In the genomic region with DNA sequence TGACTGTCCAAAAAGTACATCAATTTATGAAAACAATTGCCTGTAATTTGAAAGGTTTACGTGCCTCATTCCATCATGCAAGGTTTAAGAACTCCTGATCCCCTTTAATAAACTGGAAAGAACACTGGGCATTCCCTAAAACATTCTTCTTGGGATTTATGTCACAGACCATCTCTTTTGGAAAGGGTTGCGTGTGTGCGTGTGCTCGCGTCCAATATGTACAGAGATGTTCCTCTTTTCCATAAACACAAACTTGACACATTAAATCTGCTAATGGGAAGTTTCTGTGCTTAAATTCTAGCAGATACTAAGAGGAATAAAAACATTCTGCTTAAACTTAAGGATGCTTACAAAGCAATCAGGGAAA, we compare ENCODE assay signal across 21 cellular contexts.
DNase-seq lines count a peak whose midpoint lies in the region; ATAC-seq, FAIRE-seq and TF ChIP-seq lines count a peak whose summit lies in the region.
"Had no signal": no experiment of that assay in that cellular context is flagged by ENCODE, and none has a peak within 500 bp of the region (broad histone marks: within the 10 kb centered on the region; RNA-seq: fewer than 3 reads in every experiment).

No MANE protein-coding gene starts in this region.

- dilution Hi-C loops in keratinocyte (cut with MboI; ENCODE audit: extremely low pct_ligation_motif_present, low sequenced_read_pairs), result no loop called here

- H3K27ac Mint-ChIP-seq in activated naive CD8-positive, alpha-beta T cell, result peak overlapping the region; percentile 30
- no peak overlapping the region for H3K27ac Mint-ChIP-seq in activated naive CD8-positive, alpha-beta T cell treated with anti-CD3 and anti-CD28 coated beads, Interleukin-2, amount 50 U/mL, for 24 hours
- H3K27ac Mint-ChIP-seq in T-helper 17 cell, result peak overlapping the region; percentile 100
- H3K27ac Mint-ChIP-seq: CD8-positive, alpha-beta T cell had no signal

- peaks cover 9 to 12% of the 10 kb centered on the region in 2 experiments for H3K36me3 ChIP-seq in keratinocyte (ENCODE audit: control insufficient read depth in 2 of 2, extremely low read depth in 1 of 2, insufficient read depth in 2 of 2, low read length in 2 of 2)
- H3K36me3 ChIP-seq in vagina, result no peaks in the 10 kb centered on the region
- no peaks in the 10 kb centered on the region for H3K36me3 ChIP-seq in tibial nerve
- H3K36me3 ChIP-seq: cardiac muscle cell, heart left ventricle, thoracic aorta had no signal

- H3K4me3 ChIP-seq in keratinocyte (ENCODE audit: control insufficient read depth in 2 of 3, extremely low read depth in 1 of 3, insufficient read depth in 2 of 3, low read depth in 1 of 3, low read length in 3 of 3) (no peak overlapping the region), vagina (no peak overlapping the region), tibial nerve (no peak overlapping the region)
- H3K4me3 ChIP-seq: cardiac muscle cell, heart left ventricle, thoracic aorta had no signal

- peaks cover 10% of the 10 kb centered on the region for H3K4me1 ChIP-seq in keratinocyte (ENCODE audit: control insufficient read depth, extremely low read depth, insufficient read depth, low read length)
- H3K4me1 ChIP-seq in vagina, result peaks cover 93% of the 10 kb centered on the region
- H3K4me1 ChIP-seq in tibial nerve, result peaks cover 0 to 80% (median 44%) of the 10 kb centered on the region in 4 donors

- peaks cover 91% of the 10 kb centered on the region for H3K79me2 ChIP-seq in keratinocyte (ENCODE audit: control insufficient read depth, insufficient read depth, low read length)

- H3K9me3 ChIP-seq in T-helper 17 cell (ENCODE audit: control insufficient read depth, low read length, poor library complexity, severe bottlenecking), result no peaks in the 10 kb centered on the region
- no peaks in the 10 kb centered on the region for H3K9me3 ChIP-seq in keratinocyte (ENCODE audit: control insufficient read depth, low read depth, low read length)
- H3K9me3 ChIP-seq in vagina, result no peaks in the 10 kb centered on the region
- no peaks in the 10 kb centered on the region for H3K9me3 ChIP-seq in tibial nerve
- H3K9me3 ChIP-seq: heart left ventricle, thoracic aorta had no signal

- H4K20me1 ChIP-seq in keratinocyte (ENCODE audit: control insufficient read depth, extremely low read depth, insufficient read depth, low read length), result peaks cover 7% of the 10 kb centered on the region

- no peak overlapping the region for H3K4me2 ChIP-seq in keratinocyte (ENCODE audit: control insufficient read depth, extremely low read depth, insufficient read depth, low read depth, low read length)

- no peak for TF ChIP-seq CTCF in keratinocyte (optimal IDR thresholded peaks at IDR 0.05 in 1 of 3, IDR thresholded peaks at IDR 0.05 in 1 of 3, conservative IDR thresholded peaks at IDR 0.05 in 1 of 3; ENCODE audit: extremely low read depth in 1 of 3, insufficient read depth in 2 of 3, low read length in 3 of 3)
- TF ChIP-seq CTCF in vagina (IDR thresholded peaks at IDR 0.05), result no peak
- no peak for TF ChIP-seq CTCF in tibial nerve (IDR thresholded peaks at IDR 0.05)

- peaks cover 69% of the 10 kb centered on the region for H3K4me1 Mint-ChIP-seq in activated naive CD8-positive, alpha-beta T cell (ENCODE audit: low read depth)
- H3K4me1 Mint-ChIP-seq in activated naive CD8-positive, alpha-beta T cell treated with anti-CD3 and anti-CD28 coated beads, Interleukin-2, amount 50 U/mL, for 24 hours, result peaks cover 61% of the 10 kb centered on the region
- peaks cover 60% of the 10 kb centered on the region for H3K4me1 Mint-ChIP-seq in T-helper 17 cell

- ATAC-seq in activated naive CD8-positive, alpha-beta T cell treated with anti-CD3 and anti-CD28 coated beads, Interleukin-2, amount 50 U/mL, for 24 hours, result no peak
- no peak for ATAC-seq in T-helper 17 cell
- ATAC-seq: CD8-positive, alpha-beta T cell; heart left ventricle; naive thymus-derived CD4-positive, alpha-beta T cell had no signal

- H3K36me3 Mint-ChIP-seq in activated naive CD8-positive, alpha-beta T cell, result peaks cover 3% of the 10 kb centered on the region
- H3K36me3 Mint-ChIP-seq in activated naive CD8-positive, alpha-beta T cell treated with anti-CD3 and anti-CD28 coated beads, Interleukin-2, amount 50 U/mL, for 24 hours (ENCODE audit: low read depth), result peaks cover 12% of the 10 kb centered on the region
- peaks cover 4% of the 10 kb centered on the region for H3K36me3 Mint-ChIP-seq in T-helper 17 cell (ENCODE audit: low read depth)

- H3K27me3 Mint-ChIP-seq in activated naive CD8-positive, alpha-beta T cell, result no peaks in the 10 kb centered on the region
- no peaks in the 10 kb centered on the region for H3K27me3 Mint-ChIP-seq in activated naive CD8-positive, alpha-beta T cell treated with anti-CD3 and anti-CD28 coated beads, Interleukin-2, amount 50 U/mL, for 24 hours
- no peaks in the 10 kb centered on the region for H3K27me3 Mint-ChIP-seq in T-helper 17 cell
- H3K27me3 Mint-ChIP-seq: naive thymus-derived CD4-positive, alpha-beta T cell had no signal

- no peak for TF ChIP-seq EP300 in tibial nerve (IDR thresholded peaks at IDR 0.05)

- no peak overlapping the region for H3K4me3 Mint-ChIP-seq in activated naive CD8-positive, alpha-beta T cell
- no peak overlapping the region for H3K4me3 Mint-ChIP-seq in activated naive CD8-positive, alpha-beta T cell treated with anti-CD3 and anti-CD28 coated beads, Interleukin-2, amount 50 U/mL, for 24 hours
- H3K4me3 Mint-ChIP-seq in T-helper 17 cell, result peak overlapping the region; percentile 58
- H3K4me3 Mint-ChIP-seq: CD8-positive, alpha-beta T cell had no signal

- H3K9ac ChIP-seq in keratinocyte (ENCODE audit: control insufficient read depth, extremely low read depth, insufficient read depth, low read length), result peak overlapping the region; percentile 30

- H3K27me3 ChIP-seq in keratinocyte (ENCODE audit: control insufficient read depth, extremely low read depth, insufficient read depth, low read length) (no peaks in the 10 kb centered on the region), vagina (no peaks in the 10 kb centered on the region), tibial nerve (no peaks in the 10 kb centered on the region)
- H3K27me3 ChIP-seq: cardiac muscle cell, heart left ventricle had no signal

- no peaks in the 10 kb centered on the region for H3K9me1 ChIP-seq in keratinocyte (ENCODE audit: control insufficient read depth, extremely low read depth, insufficient read depth, low read length)

- intact Hi-C loops in vagina (cut with DNase I), result no loop called here

- H2AFZ ChIP-seq in keratinocyte (ENCODE audit: control insufficient read depth, low read length), result no peak overlapping the region

- TF ChIP-seq POLR2A in vagina (IDR thresholded peaks at IDR 0.05), result no peak
- no peak for TF ChIP-seq POLR2A in tibial nerve (IDR thresholded peaks at IDR 0.05)

- H3K27ac ChIP-seq in keratinocyte (ENCODE audit: control insufficient read depth, insufficient read depth, low read length), result peak overlapping the region; percentile 66
- H3K27ac ChIP-seq in vagina, result peak overlapping the region; percentile 68
- peak overlapping the region in 1 of 4 donors; percentile 43 for H3K27ac ChIP-seq in tibial nerve
- H3K27ac ChIP-seq: cardiac muscle cell, thoracic aorta had no signal

- WGBS in tibial nerve, 2 donors, result 85 to 88% methylated on average over 5 of the region's 5 CpGs

- no peaks in the 10 kb centered on the region for H3K9me3 Mint-ChIP-seq in activated naive CD8-positive, alpha-beta T cell (ENCODE audit: low read depth)
- H3K9me3 Mint-ChIP-seq in activated naive CD8-positive, alpha-beta T cell treated with anti-CD3 and anti-CD28 coated beads, Interleukin-2, amount 50 U/mL, for 24 hours, result no peaks in the 10 kb centered on the region
- H3K9me3 Mint-ChIP-seq: CD8-positive, alpha-beta T cell; naive thymus-derived CD4-positive, alpha-beta T cell had no signal

- DNase-seq in activated naive CD8-positive, alpha-beta T cell treated with anti-CD3 and anti-CD28 coated beads, Interleukin-2, amount 50 U/mL, for 24 hours, result no peak
- DNase-seq in T-helper 17 cell (no peak), keratinocyte (ENCODE audit: low read depth, low spot score) (no peak), vagina (ENCODE audit: extremely low spot score in 2 of 2) (no peak), tibial nerve (ENCODE audit: low spot score in 2 of 2) (no peak), LoVo (ENCODE audit: low spot score) (no peak), pons (ENCODE audit: low spot score) (no peak)
- DNase-seq: activated CD4-positive, alpha-beta T cell treated with anti-CD3 and anti-CD28 coated beads, Interleukin-2, amount 50 U/mL, for 1 hour; DND-41; effector CD4-positive, alpha-beta T cell; GOT3; heart left ventricle; naive thymus-derived CD4-positive, alpha-beta T cell; NCI-H187; NCI-H446; stimulated activated CD4-positive, alpha-beta T cell treated with anti-CD3 and anti-CD28 coated beads, Interleukin-12 subunit alpha, Interleukin-12 subunit beta, amount 100 ng/mL, for 4 hours had no signal

- FAIRE-seq in keratinocyte (lab: Jason Lieb, UNC), result no peak
- FAIRE-seq: islet of Langerhans had no signal
